Comparison of ENCODE assay signal across 38 cellular contexts in genomic region chrX:110713666-110714065, GRCh38.
"Had no signal": no experiment of that assay in that cellular context is flagged by ENCODE, and none has a peak within 500 bp of the region (broad histone marks: within the 10 kb centered on the region; RNA-seq: fewer than 3 reads in every experiment).

No MANE protein-coding gene starts in this region.

- H3K9me3 Mint-ChIP-seq: activated naive CD4-positive, alpha-beta T cell treated with anti-CD3 and anti-CD28 coated beads for 36 hours; activated naive CD4-positive, alpha-beta T cell treated with anti-CD3 and anti-CD28 coated beads, Interleukin-2, amount 10 ng/mL, durations not matched to agents 7 days and 5 days; activated naive CD4-positive, alpha-beta T cell treated with anti-CD3 and anti-CD28 coated beads, Interleukin-2, amount 50 U/mL, for 24 hours; activated naive CD4-positive, alpha-beta T cell treated with anti-CD3 and anti-CD28 coated beads, Interleukin-2, amount 50 U/mL, for 72 hours; activated naive CD8-positive, alpha-beta T cell treated with anti-CD3 and anti-CD28 coated beads for 36 hours; activated naive CD8-positive, alpha-beta T cell treated with anti-CD3 and anti-CD28 coated beads, Interleukin-2, amount 10 ng/mL, durations not matched to agents 7 days and 5 days; activated naive CD8-positive, alpha-beta T cell treated with anti-CD3 and anti-CD28 coated beads, Interleukin-2, amount 50 U/mL, for 24 hours; activated T-cell treated with anti-CD3 and anti-CD28 coated beads, Interleukin-2, amount 50 U/mL, for 24 hours; activated T-cell treated with anti-CD3 and anti-CD28 coated beads, Interleukin-2, amount 50 U/mL, for 4 hours; activated T-cell treated with anti-CD3 and anti-CD28 coated beads, Interleukin-2, amount 50 U/mL, for 72 hours; activated T-helper 1 cell treated with anti-CD3 and anti-CD28 coated beads, Interleukin-12 subunit alpha, Interleukin-12 subunit beta, Interleukin-2, Interleukin-4 antibody, amounts not matched to agents 30 ng/mL and 10 ng/mL and 1 ng/mL, durations not matched to agents 14 hours and 24 hours and 36 hours; activated T-helper 17 cell treated with anti-CD3 and anti-CD28 coated beads, Interleukin-2, amount 50 U/mL, for 72 hours; activated T-helper 2 cell treated with anti-CD3 and anti-CD28 coated beads, Interferon-gamma antibody, Interleukin-2, Interleukin-4, amounts not matched to agents 10 μg/mL and 5 μg/mL and 100 μg/mL, durations not matched to agents 14 hours and 24 hours and 36 hours had no signal

- H3K4me3 Mint-ChIP-seq: activated naive CD4-positive, alpha-beta T cell treated with anti-CD3 and anti-CD28 coated beads for 36 hours; activated naive CD4-positive, alpha-beta T cell treated with anti-CD3 and anti-CD28 coated beads, Interleukin-2, amount 10 ng/mL, durations not matched to agents 7 days and 5 days; activated naive CD4-positive, alpha-beta T cell treated with anti-CD3 and anti-CD28 coated beads, Interleukin-2, amount 50 U/mL, for 24 hours; activated naive CD8-positive, alpha-beta T cell; activated naive CD8-positive, alpha-beta T cell treated with anti-CD3 and anti-CD28 coated beads for 36 hours; activated naive CD8-positive, alpha-beta T cell treated with anti-CD3 and anti-CD28 coated beads, Interleukin-2, amount 10 ng/mL, durations not matched to agents 7 days and 5 days; activated naive CD8-positive, alpha-beta T cell treated with anti-CD3 and anti-CD28 coated beads, Interleukin-2, amount 50 U/mL, for 24 hours; activated T-cell treated with anti-CD3 and anti-CD28 coated beads, Interleukin-2, amount 50 U/mL, for 24 hours; activated T-cell treated with anti-CD3 and anti-CD28 coated beads, Interleukin-2, amount 50 U/mL, for 4 hours; activated T-cell treated with anti-CD3 and anti-CD28 coated beads, Interleukin-2, amount 50 U/mL, for 72 hours; activated T-helper 1 cell treated with anti-CD3 and anti-CD28 coated beads, Interleukin-12 subunit alpha, Interleukin-12 subunit beta, Interleukin-2, Interleukin-4 antibody, amounts not matched to agents 30 ng/mL and 10 ng/mL and 1 ng/mL, durations not matched to agents 14 hours and 24 hours and 36 hours; activated T-helper 17 cell treated with anti-CD3 and anti-CD28 coated beads, Interleukin-2, amount 50 U/mL, for 72 hours; brain; central memory CD8-positive, alpha-beta T cell had no signal

- H3K36me3 Mint-ChIP-seq: activated naive CD4-positive, alpha-beta T cell treated with anti-CD3 and anti-CD28 coated beads, Interleukin-2, amount 10 ng/mL, durations not matched to agents 7 days and 5 days; activated naive CD4-positive, alpha-beta T cell treated with anti-CD3 and anti-CD28 coated beads, Interleukin-2, amount 50 U/mL, for 24 hours; activated naive CD4-positive, alpha-beta T cell treated with anti-CD3 and anti-CD28 coated beads, Interleukin-2, amount 50 U/mL, for 72 hours; activated naive CD8-positive, alpha-beta T cell; activated naive CD8-positive, alpha-beta T cell treated with anti-CD3 and anti-CD28 coated beads for 36 hours; activated naive CD8-positive, alpha-beta T cell treated with anti-CD3 and anti-CD28 coated beads, Interleukin-2, amount 10 ng/mL, durations not matched to agents 7 days and 5 days had no signal

- DNase-seq: activated effector memory CD4-positive, alpha-beta T cell treated with anti-CD3 and anti-CD28 coated beads, Interleukin-2, amount 50 U/mL, for 16 hours; activated effector memory CD4-positive, alpha-beta T cell treated with Interleukin-2 at 50 U/mL for 16 hours; activated gamma-delta T cell; activated gamma-delta T cell treated with Interleukin-2 at 50 U/mL for 16 hours; activated naive CD4-positive, alpha-beta T cell; activated naive CD4-positive, alpha-beta T cell treated with anti-CD3 and anti-CD28 coated beads for 36 hours; activated naive CD4-positive, alpha-beta T cell treated with anti-CD3 and anti-CD28 coated beads, Interleukin-2, amount 10 ng/mL, durations not matched to agents 7 days and 5 days; activated naive CD4-positive, alpha-beta T cell treated with anti-CD3 and anti-CD28 coated beads, Interleukin-2, amount 50 U/mL, for 16 hours; activated naive CD4-positive, alpha-beta T cell treated with Interleukin-2 at 50 U/mL for 16 hours; activated naive CD8-positive, alpha-beta T cell treated with anti-CD3 and anti-CD28 coated beads for 36 hours; activated naive CD8-positive, alpha-beta T cell treated with anti-CD3 and anti-CD28 coated beads, Interleukin-2, amount 10 ng/mL, durations not matched to agents 7 days and 5 days; activated naive CD8-positive, alpha-beta T cell treated with anti-CD3 and anti-CD28 coated beads, Interleukin-2, amount 50 U/mL, for 24 hours; activated T-cell treated with anti-CD3 and anti-CD28 coated beads, Interleukin-2, amount 50 U/mL, for 1 hour; activated T-cell treated with anti-CD3 and anti-CD28 coated beads, Interleukin-2, amount 50 U/mL, for 24 hours; activated T-cell treated with anti-CD3 and anti-CD28 coated beads, Interleukin-2, amount 50 U/mL, for 4 hours; activated T-cell treated with anti-CD3 and anti-CD28 coated beads, Interleukin-2, amount 50 U/mL, for 48 hours; activated T-cell treated with anti-CD3 and anti-CD28 coated beads, Interleukin-2, amount 50 U/mL, for 72 hours; adrenal gland; amniotic stem cell; amygdala; anterior cingulate cortex; aorta; body of pancreas; brain microvascular endothelial cell; caudate nucleus; central memory CD4-positive, alpha-beta T cell; cerebellar nuclear complex had no signal

- ATAC-seq: activated naive CD4-positive, alpha-beta T cell treated with anti-CD3 and anti-CD28 coated beads, Interleukin-2, amount 50 U/mL, for 72 hours; activated naive CD8-positive, alpha-beta T cell treated with anti-CD3 and anti-CD28 coated beads, Interleukin-2, amount 50 U/mL, for 24 hours; activated T-cell treated with anti-CD3 and anti-CD28 coated beads, Interleukin-2, amount 50 U/mL, for 4 hours; activated T-cell treated with anti-CD3 and anti-CD28 coated beads, Interleukin-2, amount 50 U/mL, for 72 hours; activated T-helper 17 cell treated with anti-CD3 and anti-CD28 coated beads, Interleukin-2, amount 50 U/mL, for 72 hours; body of pancreas had no signal

- H3K27me3 Mint-ChIP-seq: activated naive CD4-positive, alpha-beta T cell treated with anti-CD3 and anti-CD28 coated beads, Interleukin-2, amount 10 ng/mL, durations not matched to agents 7 days and 5 days; activated naive CD4-positive, alpha-beta T cell treated with anti-CD3 and anti-CD28 coated beads, Interleukin-2, amount 50 U/mL, for 24 hours; activated naive CD8-positive, alpha-beta T cell; activated naive CD8-positive, alpha-beta T cell treated with anti-CD3 and anti-CD28 coated beads for 36 hours; activated naive CD8-positive, alpha-beta T cell treated with anti-CD3 and anti-CD28 coated beads, Interleukin-2, amount 10 ng/mL, durations not matched to agents 7 days and 5 days; activated naive CD8-positive, alpha-beta T cell treated with anti-CD3 and anti-CD28 coated beads, Interleukin-2, amount 50 U/mL, for 24 hours; activated T-helper 17 cell treated with anti-CD3 and anti-CD28 coated beads, Interleukin-2, amount 50 U/mL, for 72 hours; central memory CD8-positive, alpha-beta T cell had no signal

- H3K4me1 ChIP-seq: adrenal gland, ascending aorta, body of pancreas, breast epithelium had no signal

- H3K27ac ChIP-seq: adrenal gland, ascending aorta, body of pancreas, brain microvascular endothelial cell, breast epithelium, cardiac muscle cell had no signal

- H3K4me3 ChIP-seq: adrenal gland, ascending aorta, body of pancreas, breast epithelium, cardiac muscle cell had no signal

- H3K9me3 ChIP-seq: adrenal gland, ascending aorta, body of pancreas, breast epithelium had no signal

- H3K27ac Mint-ChIP-seq: activated naive CD4-positive, alpha-beta T cell treated with anti-CD3 and anti-CD28 coated beads for 36 hours; activated naive CD4-positive, alpha-beta T cell treated with anti-CD3 and anti-CD28 coated beads, Interleukin-2, amount 10 ng/mL, durations not matched to agents 7 days and 5 days; activated naive CD4-positive, alpha-beta T cell treated with anti-CD3 and anti-CD28 coated beads, Interleukin-2, amount 50 U/mL, for 24 hours; activated naive CD4-positive, alpha-beta T cell treated with anti-CD3 and anti-CD28 coated beads, Interleukin-2, amount 50 U/mL, for 72 hours; activated naive CD8-positive, alpha-beta T cell; activated naive CD8-positive, alpha-beta T cell treated with anti-CD3 and anti-CD28 coated beads for 36 hours; activated naive CD8-positive, alpha-beta T cell treated with anti-CD3 and anti-CD28 coated beads, Interleukin-2, amount 10 ng/mL, durations not matched to agents 7 days and 5 days; activated naive CD8-positive, alpha-beta T cell treated with anti-CD3 and anti-CD28 coated beads, Interleukin-2, amount 50 U/mL, for 24 hours; activated T-cell treated with anti-CD3 and anti-CD28 coated beads, Interleukin-2, amount 50 U/mL, for 24 hours; activated T-cell treated with anti-CD3 and anti-CD28 coated beads, Interleukin-2, amount 50 U/mL, for 72 hours; activated T-helper 1 cell treated with anti-CD3 and anti-CD28 coated beads, Interleukin-12 subunit alpha, Interleukin-12 subunit beta, Interleukin-2, Interleukin-4 antibody, amounts not matched to agents 30 ng/mL and 10 ng/mL and 1 ng/mL, durations not matched to agents 14 hours and 24 hours and 36 hours; activated T-helper 17 cell treated with anti-CD3 and anti-CD28 coated beads, Interleukin-2, amount 50 U/mL, for 72 hours; activated T-helper 2 cell treated with anti-CD3 and anti-CD28 coated beads, Interferon-gamma antibody, Interleukin-2, Interleukin-4, amounts not matched to agents 10 μg/mL and 5 μg/mL and 100 μg/mL, durations not matched to agents 14 hours and 24 hours and 36 hours; brain had no signal

- H3K4me1 Mint-ChIP-seq: activated naive CD4-positive, alpha-beta T cell treated with anti-CD3 and anti-CD28 coated beads, Interleukin-2, amount 10 ng/mL, durations not matched to agents 7 days and 5 days; activated naive CD4-positive, alpha-beta T cell treated with anti-CD3 and anti-CD28 coated beads, Interleukin-2, amount 50 U/mL, for 24 hours; activated naive CD8-positive, alpha-beta T cell treated with anti-CD3 and anti-CD28 coated beads, Interleukin-2, amount 10 ng/mL, durations not matched to agents 7 days and 5 days; activated naive CD8-positive, alpha-beta T cell treated with anti-CD3 and anti-CD28 coated beads, Interleukin-2, amount 50 U/mL, for 24 hours; activated T-helper 17 cell treated with anti-CD3 and anti-CD28 coated beads, Interleukin-2, amount 50 U/mL, for 72 hours; brain; central memory CD8-positive, alpha-beta T cell had no signal

- H3K27me3 ChIP-seq: adrenal gland, ascending aorta, body of pancreas, brain microvascular endothelial cell had no signal

- H3K36me3 ChIP-seq: adrenal gland, ascending aorta, brain microvascular endothelial cell, breast epithelium, cardiac muscle cell had no signal
